21 cellular contexts compared by ENCODE assay signal in genomic region chr7:121012170-121012874, GRCh38. TPM values are rescaled to one million over a fixed set of nuclear protein-coding genes. Genes with fewer than 3 reads are reported as not detected.
"Had no signal": no experiment of that assay in that cellular context is flagged by ENCODE, and none has a peak within 500 bp of the region (broad histone marks: within the 10 kb centered on the region; RNA-seq: fewer than 3 reads in every experiment).

No MANE protein-coding gene starts in this region.

- H3K4me2 ChIP-seq: hepatocyte had no signal

- FAIRE-seq: colon, kidney had no signal

- H3K36me3 ChIP-seq: esophagus muscularis mucosa, gastroesophageal sphincter, neutrophil, suprapubic skin, tibial artery, uterus had no signal

- H3K27me3 ChIP-seq: esophagus muscularis mucosa, gastroesophageal sphincter, hepatocyte, suprapubic skin, tibial artery, upper lobe of left lung, uterus had no signal

- H3K27ac ChIP-seq: epithelial cell of prostate, esophagus muscularis mucosa, gastroesophageal sphincter, hepatocyte, neutrophil, skin epidermis, suprapubic skin, upper lobe of left lung, uterus had no signal

- ATAC-seq: effector memory CD8-positive, alpha-beta T cell; gastroesophageal sphincter; naive thymus-derived CD8-positive, alpha-beta T cell had no signal

- H3K4me1 ChIP-seq: suprapubic skin, uterus had no signal

- H3K9me3 ChIP-seq: esophagus muscularis mucosa, gastroesophageal sphincter, neutrophil, suprapubic skin, tibial artery, upper lobe of left lung, uterus had no signal

- H2AFZ ChIP-seq: hepatocyte had no signal

- H3K4me3 ChIP-seq: esophagus muscularis mucosa, gastroesophageal sphincter, hepatocyte, skin epidermis, suprapubic skin, tibial artery, upper lobe of left lung, uterus had no signal

- DNase-seq: cerebellar nuclear complex; effector memory CD8-positive, alpha-beta T cell; glutamatergic neuron; kidney; left cardiac atrium; mesendoderm; naive thymus-derived CD8-positive, alpha-beta T cell; stimulated activated CD4-positive, alpha-beta T cell treated with anti-CD3 and anti-CD28 coated beads, Interleukin-12 subunit alpha, Interleukin-12 subunit beta, amount 100 ng/mL, for 4 hours; stimulated activated naive CD4-positive, alpha-beta T cell treated with Interleukin-2 at 50 U/mL for 16 hours; tibial artery; upper lobe of left lung; uterus had no signal

RNA-seq across cellular contexts. Expression of gene CPED1, which starts 23.8 kb away (rescaled TPM):
- total RNA-seq: naive thymus-derived CD8-positive, alpha-beta T cell had no signal
- polyA plus RNA-seq: naive thymus-derived CD8-positive, alpha-beta T cell; neural cell had no signal
